ENCODE assay signal across 38 cellular contexts in genomic region chr4:170281027-170281426, GRCh38.
"Had no signal": no experiment of that assay in that cellular context is flagged by ENCODE, and none has a peak within 500 bp of the region (broad histone marks: within the 10 kb centered on the region; RNA-seq: fewer than 3 reads in every experiment).

No MANE protein-coding gene starts in this region.

- H3K4me1 ChIP-seq: ascending aorta had no signal

- H3K27ac ChIP-seq: ascending aorta, cardiac muscle cell, WERI-Rb-1 had no signal

- H3K27ac Mint-ChIP-seq: activated B cell treated with CpG ODN at 0.5 μM for 24 hours; activated CD4-positive, alpha-beta memory T cell treated with anti-CD3 and anti-CD28 coated beads for 36 hours; activated CD4-positive, alpha-beta T cell treated with anti-CD3 and anti-CD28 coated beads, Interleukin-2, amount 10 ng/mL, durations not matched to agents 24 days and 14 days; activated CD8-positive, alpha-beta T cell treated with anti-CD3 and anti-CD28 coated beads for 36 hours; activated naive CD4-positive, alpha-beta T cell treated with anti-CD3 and anti-CD28 coated beads, Interleukin-2, amount 10 ng/mL, durations not matched to agents 7 days and 5 days; activated naive CD4-positive, alpha-beta T cell treated with anti-CD3 and anti-CD28 coated beads, Interleukin-2, amount 50 U/mL, for 24 hours; activated naive CD8-positive, alpha-beta T cell; activated naive CD8-positive, alpha-beta T cell treated with anti-CD3 and anti-CD28 coated beads, Interleukin-2, amount 10 ng/mL, durations not matched to agents 7 days and 5 days; activated naive CD8-positive, alpha-beta T cell treated with anti-CD3 and anti-CD28 coated beads, Interleukin-2, amount 50 U/mL, for 24 hours; activated T-cell treated with anti-CD3 and anti-CD28 coated beads, Interleukin-2, amount 50 U/mL, for 72 hours; activated T-helper 1 cell treated with anti-CD3 and anti-CD28 coated beads, Interleukin-12 subunit alpha, Interleukin-12 subunit beta, Interleukin-2, Interleukin-4 antibody, amounts not matched to agents 30 ng/mL and 10 ng/mL and 1 ng/mL, durations not matched to agents 14 hours and 24 hours and 36 hours; activated T-helper 17 cell treated with anti-CD3 and anti-CD28 coated beads, Interleukin-2, amount 50 U/mL, for 72 hours; brain; T-helper 1 cell treated with Interleukin-12 subunit alpha and Interleukin-12 subunit beta and Interleukin-4 antibody, amounts not matched to agents 30 μg/mL and 1 μg/mL, for 36 hours; T-helper 2 cell treated with Interferon-gamma antibody and Interleukin-4, amounts not matched to agents 5 μg/mL and 100 μg/mL, for 36 hours had no signal

- H3K9me3 ChIP-seq: ascending aorta had no signal

- FAIRE-seq: bronchial epithelial cell, TTC549 had no signal

- H3K4me3 Mint-ChIP-seq: activated B cell treated with CpG ODN at 0.5 μM for 24 hours; activated CD4-positive, alpha-beta memory T cell treated with anti-CD3 and anti-CD28 coated beads for 36 hours; activated CD4-positive, alpha-beta T cell treated with anti-CD3 and anti-CD28 coated beads, Interleukin-2, amount 10 ng/mL, durations not matched to agents 24 days and 14 days; activated CD8-positive, alpha-beta T cell treated with anti-CD3 and anti-CD28 coated beads for 36 hours; activated naive CD4-positive, alpha-beta T cell treated with anti-CD3 and anti-CD28 coated beads, Interleukin-2, amount 10 ng/mL, durations not matched to agents 7 days and 5 days; activated naive CD4-positive, alpha-beta T cell treated with anti-CD3 and anti-CD28 coated beads, Interleukin-2, amount 50 U/mL, for 24 hours; activated naive CD8-positive, alpha-beta T cell; activated naive CD8-positive, alpha-beta T cell treated with anti-CD3 and anti-CD28 coated beads, Interleukin-2, amount 10 ng/mL, durations not matched to agents 7 days and 5 days; activated naive CD8-positive, alpha-beta T cell treated with anti-CD3 and anti-CD28 coated beads, Interleukin-2, amount 50 U/mL, for 24 hours; activated T-cell treated with anti-CD3 and anti-CD28 coated beads, Interleukin-2, amount 50 U/mL, for 4 hours; activated T-cell treated with anti-CD3 and anti-CD28 coated beads, Interleukin-2, amount 50 U/mL, for 72 hours; activated T-helper 1 cell treated with anti-CD3 and anti-CD28 coated beads, Interleukin-12 subunit alpha, Interleukin-12 subunit beta, Interleukin-2, Interleukin-4 antibody, amounts not matched to agents 30 ng/mL and 10 ng/mL and 1 ng/mL, durations not matched to agents 14 hours and 24 hours and 36 hours; activated T-helper 17 cell treated with anti-CD3 and anti-CD28 coated beads, Interleukin-2, amount 50 U/mL, for 72 hours; brain; central memory CD8-positive, alpha-beta T cell; T-helper 1 cell treated with Interleukin-12 subunit alpha and Interleukin-12 subunit beta and Interleukin-4 antibody, amounts not matched to agents 30 μg/mL and 1 μg/mL, for 36 hours; T-helper 2 cell treated with Interferon-gamma antibody and Interleukin-4, amounts not matched to agents 5 μg/mL and 100 μg/mL, for 36 hours had no signal

- H3K4me3 ChIP-seq: ascending aorta, cardiac muscle cell had no signal

- ATAC-seq: activated CD8-positive, alpha-beta T cell treated with anti-CD3 and anti-CD28 coated beads for 36 hours; activated naive CD8-positive, alpha-beta T cell treated with anti-CD3 and anti-CD28 coated beads, Interleukin-2, amount 50 U/mL, for 24 hours; activated T-cell treated with anti-CD3 and anti-CD28 coated beads, Interleukin-2, amount 50 U/mL, for 4 hours; activated T-cell treated with anti-CD3 and anti-CD28 coated beads, Interleukin-2, amount 50 U/mL, for 72 hours; activated T-helper 17 cell treated with anti-CD3 and anti-CD28 coated beads, Interleukin-2, amount 50 U/mL, for 72 hours had no signal

- DNase-seq: activated B cell treated with CpG ODN at 0.5 μM for 24 hours; activated CD4-positive, alpha-beta memory T cell treated with anti-CD3 and anti-CD28 coated beads for 36 hours; activated CD4-positive, alpha-beta T cell treated with anti-CD3 and anti-CD28 coated beads for 4 hours; activated CD4-positive, alpha-beta T cell treated with anti-CD3 and anti-CD28 coated beads, Interleukin-2, amount 10 ng/mL, durations not matched to agents 24 days and 14 days; activated CD4-positive, alpha-beta T cell treated with anti-CD3 and anti-CD28 coated beads, Interleukin-2, amount 50 U/mL, for 1 hour; activated CD4-positive, alpha-beta T cell treated with anti-CD3 and anti-CD28 coated beads, Interleukin-2, amount 50 U/mL, for 4 hours; activated CD4-positive, CD25-positive, alpha-beta regulatory T cell treated with anti-CD3 and anti-CD28 coated beads, Interleukin-2, amount 50 U/mL, for 72 hours; activated CD8-positive, alpha-beta memory T cell treated with anti-CD3 and anti-CD28 coated beads, Interleukin-2, amount 50 U/mL, for 4 hours; activated CD8-positive, alpha-beta T cell treated with anti-CD3 and anti-CD28 coated beads for 36 hours; activated gamma-delta T cell; activated naive CD4-positive, alpha-beta T cell treated with anti-CD3 and anti-CD28 coated beads, Interleukin-2, amount 10 ng/mL, durations not matched to agents 7 days and 5 days; activated naive CD4-positive, alpha-beta T cell treated with Interleukin-2 at 50 U/mL for 16 hours; activated naive CD8-positive, alpha-beta T cell treated with anti-CD3 and anti-CD28 coated beads, Interleukin-2, amount 10 ng/mL, durations not matched to agents 7 days and 5 days; activated naive CD8-positive, alpha-beta T cell treated with anti-CD3 and anti-CD28 coated beads, Interleukin-2, amount 50 U/mL, for 24 hours; activated T-cell treated with anti-CD3 and anti-CD28 coated beads for 4 hours; activated T-cell treated with anti-CD3 and anti-CD28 coated beads, Interleukin-2, amount 50 U/mL, for 1 hour; activated T-cell treated with anti-CD3 and anti-CD28 coated beads, Interleukin-2, amount 50 U/mL, for 4 hours; activated T-cell treated with anti-CD3 and anti-CD28 coated beads, Interleukin-2, amount 50 U/mL, for 72 hours; amygdala; anterior cingulate cortex; caudate nucleus; cerebellar nuclear complex; T-helper 1 cell; T-helper 2 cell; T-helper 9 cell; WERI-Rb-1 had no signal

- H3K36me3 Mint-ChIP-seq: activated CD4-positive, alpha-beta memory T cell treated with anti-CD3 and anti-CD28 coated beads for 36 hours; activated naive CD4-positive, alpha-beta T cell treated with anti-CD3 and anti-CD28 coated beads, Interleukin-2, amount 10 ng/mL, durations not matched to agents 7 days and 5 days; activated naive CD4-positive, alpha-beta T cell treated with anti-CD3 and anti-CD28 coated beads, Interleukin-2, amount 50 U/mL, for 24 hours; activated naive CD8-positive, alpha-beta T cell; activated naive CD8-positive, alpha-beta T cell treated with anti-CD3 and anti-CD28 coated beads, Interleukin-2, amount 10 ng/mL, durations not matched to agents 7 days and 5 days; brain had no signal

- H3K9me3 Mint-ChIP-seq: activated B cell treated with CpG ODN at 0.5 μM for 24 hours; activated CD4-positive, alpha-beta memory T cell treated with anti-CD3 and anti-CD28 coated beads for 36 hours; activated CD4-positive, alpha-beta T cell treated with anti-CD3 and anti-CD28 coated beads, Interleukin-2, amount 10 ng/mL, durations not matched to agents 24 days and 14 days; activated naive CD4-positive, alpha-beta T cell treated with anti-CD3 and anti-CD28 coated beads, Interleukin-2, amount 10 ng/mL, durations not matched to agents 7 days and 5 days; activated naive CD4-positive, alpha-beta T cell treated with anti-CD3 and anti-CD28 coated beads, Interleukin-2, amount 50 U/mL, for 24 hours; activated T-helper 1 cell treated with anti-CD3 and anti-CD28 coated beads, Interleukin-12 subunit alpha, Interleukin-12 subunit beta, Interleukin-2, Interleukin-4 antibody, amounts not matched to agents 30 ng/mL and 10 ng/mL and 1 ng/mL, durations not matched to agents 14 hours and 24 hours and 36 hours; T-helper 1 cell treated with Interleukin-12 subunit alpha and Interleukin-12 subunit beta and Interleukin-4 antibody, amounts not matched to agents 30 μg/mL and 1 μg/mL, for 36 hours had no signal

- H3K4me1 Mint-ChIP-seq: activated B cell treated with CpG ODN at 0.5 μM for 24 hours; activated CD4-positive, alpha-beta T cell treated with anti-CD3 and anti-CD28 coated beads, Interleukin-2, amount 10 ng/mL, durations not matched to agents 24 days and 14 days; activated naive CD4-positive, alpha-beta T cell treated with anti-CD3 and anti-CD28 coated beads, Interleukin-2, amount 10 ng/mL, durations not matched to agents 7 days and 5 days; activated naive CD4-positive, alpha-beta T cell treated with anti-CD3 and anti-CD28 coated beads, Interleukin-2, amount 50 U/mL, for 24 hours; activated naive CD8-positive, alpha-beta T cell treated with anti-CD3 and anti-CD28 coated beads, Interleukin-2, amount 10 ng/mL, durations not matched to agents 7 days and 5 days; activated naive CD8-positive, alpha-beta T cell treated with anti-CD3 and anti-CD28 coated beads, Interleukin-2, amount 50 U/mL, for 24 hours; activated T-helper 17 cell treated with anti-CD3 and anti-CD28 coated beads, Interleukin-2, amount 50 U/mL, for 72 hours; brain; central memory CD8-positive, alpha-beta T cell had no signal

- H3K27me3 Mint-ChIP-seq: activated B cell treated with CpG ODN at 0.5 μM for 24 hours; activated CD4-positive, alpha-beta memory T cell treated with anti-CD3 and anti-CD28 coated beads for 36 hours; activated CD4-positive, alpha-beta T cell treated with anti-CD3 and anti-CD28 coated beads, Interleukin-2, amount 10 ng/mL, durations not matched to agents 24 days and 14 days; activated CD8-positive, alpha-beta T cell treated with anti-CD3 and anti-CD28 coated beads for 36 hours; activated naive CD4-positive, alpha-beta T cell treated with anti-CD3 and anti-CD28 coated beads, Interleukin-2, amount 10 ng/mL, durations not matched to agents 7 days and 5 days; activated naive CD4-positive, alpha-beta T cell treated with anti-CD3 and anti-CD28 coated beads, Interleukin-2, amount 50 U/mL, for 24 hours; activated naive CD8-positive, alpha-beta T cell; activated naive CD8-positive, alpha-beta T cell treated with anti-CD3 and anti-CD28 coated beads, Interleukin-2, amount 10 ng/mL, durations not matched to agents 7 days and 5 days; activated naive CD8-positive, alpha-beta T cell treated with anti-CD3 and anti-CD28 coated beads, Interleukin-2, amount 50 U/mL, for 24 hours; central memory CD8-positive, alpha-beta T cell had no signal

- H3K27me3 ChIP-seq: ascending aorta, cardiac muscle cell had no signal

- H3K36me3 ChIP-seq: ascending aorta, cardiac muscle cell, WERI-Rb-1 had no signal
